Comparison of ENCODE assay signal across 8 cellular contexts in genomic region chr2:168490015-168490874, GRCh38. TPM values are rescaled to one million over a fixed set of nuclear protein-coding genes. Genes with fewer than 3 reads are reported as not detected.
A peak's percentile ranks its signal among the peaks of the same experiment; 100 is the strongest.
DNase-seq lines count a peak whose midpoint lies in the region; ATAC-seq and TF ChIP-seq lines count a peak whose summit lies in the region.

No MANE protein-coding gene starts in this region.

- CTCF ChIA-PET in HCT116 (lab: Charles Lee), result no interaction called here

- H3K79me2 ChIP-seq in HCT116 (ENCODE audit: insufficient read depth, low read length) (peaks cover 79% of the 10 kb centered on the region), Loucy (ENCODE audit: insufficient read depth, low read length) (peaks cover 68% of the 10 kb centered on the region)

- POLR2A ChIA-PET in HCT116 (lab: Charles Lee), result no interaction called here

- H3K4me3 ChIP-seq in HCT116 (replicated peaks in 1 of 2; ENCODE audit: low read depth in 1 of 2, low read length in 2 of 2) (no peak overlapping the region), Loucy (ENCODE audit: low read length, poor library complexity, severe bottlenecking) (peak overlapping the region; percentile 13), right cardiac atrium (ENCODE audit: low read length) (no peak overlapping the region)

- H3K27me3 ChIP-seq in HCT116 (ENCODE audit: insufficient read depth, low read length) (no peaks in the 10 kb centered on the region), Loucy (ENCODE audit: insufficient read depth, low read length, poor library complexity, severe bottlenecking) (no peaks in the 10 kb centered on the region), right cardiac atrium (ENCODE audit: control insufficient read depth, insufficient read depth) (no peaks in the 10 kb centered on the region)

- peaks cover 5 to 17% of the 10 kb centered on the region in 2 experiments; a peak in 1 of 4 replicates for H3K4me1 ChIP-seq in HCT116 (ENCODE audit: control insufficient read depth in 1 of 2, insufficient read depth in 2 of 2, low read length in 2 of 2)
- peaks cover 17% of the 10 kb centered on the region for H3K4me1 ChIP-seq in Loucy (ENCODE audit: insufficient read depth, low read length, poor library complexity, severe bottlenecking)
- peaks cover 4% of the 10 kb centered on the region for H3K4me1 ChIP-seq in right cardiac atrium (ENCODE audit: control insufficient read depth, insufficient read depth, low read length)

- 39% methylated on average over 7 of the region's 7 CpGs for WGBS in right cardiac atrium

- intact Hi-C loops in HCT116 (cut with micrococcal nuclease), result no loop called here
- intact Hi-C loops in right cardiac atrium (cut with DNase I), result no loop called here

- TF ChIP-seq POLR2A in HCT116 (IDR thresholded peaks at IDR 0.05; ENCODE audit: borderline replicate concordance, extremely low read depth, insufficient read depth, insufficient read length), result no peak

- H3K9me2 ChIP-seq in HCT116 (ENCODE audit: insufficient read depth), result no peaks in the 10 kb centered on the region
- no peaks in the 10 kb centered on the region for H3K9me2 ChIP-seq in Loucy (replicated peaks; ENCODE audit: low read depth, low read length)

- no peak overlapping the region for H3K9ac ChIP-seq in HCT116 (ENCODE audit: low read length)
- peak overlapping the region; percentile 32 for H3K9ac ChIP-seq in Loucy (ENCODE audit: low read depth, low read length, poor library complexity, severe bottlenecking)

- H3K4me2 ChIP-seq in HCT116 (ENCODE audit: low read length) (0 out of 2 replicates have a peak overlapping the region, but pooled peaks have one; percentile 0), Loucy (ENCODE audit: low read depth, low read length, poor library complexity, severe bottlenecking) (peak overlapping the region; percentile 51)

- TF ChIP-seq CTCF in HCT116 (IDR thresholded peaks at IDR 0.05 in 2 of 3, conservative IDR thresholded peaks at IDR 0.05 in 1 of 3; ENCODE audit: borderline replicate concordance in 1 of 3, insufficient read depth in 1 of 3, low read depth in 2 of 3, low read length in 2 of 3) (no peak), Loucy (conservative IDR thresholded peaks at IDR 0.05; ENCODE audit: low read length) (no peak)

- RAD21 ChIA-PET in HCT116 (lab: Charles Lee; ENCODE audit: low non-redundant PET in 1 of 2, low total read pairs in 2 of 2, uncharacterized antibody in 2 of 2, unreplicated experiment in 2 of 2), result no interaction called here

- ATAC-seq in GM18502 (IDR thresholded peaks at IDR 0.05; ENCODE audit: poor library complexity, unreplicated experiment) (peak; percentile 93), HCT116 (peak; percentile 59), right cardiac atrium (peak; percentile 71)

- H3K27ac ChIP-seq in HCT116 (ENCODE audit: low read depth, low read length) (no peak overlapping the region), right cardiac atrium (ENCODE audit: low read length) (peak overlapping the region; percentile 24)

- H3K9me3 ChIP-seq in HCT116 (ENCODE audit: control insufficient read depth in 1 of 2, insufficient read depth in 1 of 2, low read depth in 1 of 2, low read length in 2 of 2), result no peaks in the 10 kb centered on the region
- no peaks in the 10 kb centered on the region for H3K9me3 ChIP-seq in Loucy (ENCODE audit: insufficient read depth, low read depth, low read length)
- H3K9me3 ChIP-seq in right cardiac atrium (ENCODE audit: control insufficient read depth, low read length), result no peaks in the 10 kb centered on the region

- DNase-seq in HCT116 (ENCODE audit: low read depth, low spot score) (no peak), right cardiac atrium (no peak), SK-N-DZ (ENCODE audit: low spot score) (no peak), NCI-H2081 (lab: John Stamatoyannopoulos, UW) (no peak)
- peak; percentile 24 for DNase-seq in activated gamma-delta T cell treated with anti-CD3 and anti-CD28 coated beads, Interleukin-2, amount 50 U/mL, for 16 hours (ENCODE audit: low read depth)
- DNase-seq in stimulated activated CD4-positive, alpha-beta T cell treated with anti-CD3 and anti-CD28 coated beads, Interleukin-4, amount 100 ng/mL, for 4 hours, result peak; percentile 26 to 27

- no peak for TF ChIP-seq RAD21 in HCT116 (IDR thresholded peaks at IDR 0.05; ENCODE audit: low read depth)

- peaks cover 5% of the 10 kb centered on the region; the same call in 1 of the 2 replicates for H4K20me1 ChIP-seq in HCT116 (ENCODE audit: insufficient read depth)
- H4K20me1 ChIP-seq in Loucy (ENCODE audit: insufficient read depth, low read length, poor library complexity, severe bottlenecking), result no peaks in the 10 kb centered on the region

- BruUV-seq in HCT116 (replicated peaks; lab: Mats Ljungman, UMichigan), result no TSS peak

- H2AFZ ChIP-seq in HCT116 (ENCODE audit: low read depth, low read length, poor library complexity, severe bottlenecking) (no peak overlapping the region), Loucy (ENCODE audit: low read length) (peak overlapping the region; percentile 25)

- H3K36me3 ChIP-seq in HCT116 (ENCODE audit: control insufficient read depth in 1 of 2, insufficient read depth in 2 of 2, low read length in 2 of 2) (no peaks in the 10 kb centered on the region), Loucy (ENCODE audit: insufficient read depth, low read length) (peaks cover 9% of the 10 kb centered on the region; the same call in 1 of the 2 replicates)

- no peaks in the 10 kb centered on the region for H3F3A ChIP-seq in Loucy (ENCODE audit: low read depth)

TF ChIP-seq in HCT116, 20 proteins besides CTCF, POLR2A, EP300 and RAD21:
- TF ChIP-seq CEBPB (IDR thresholded peaks at IDR 0.05; ENCODE audit: low read depth) (peak; percentile 52), EZH2 (IDR thresholded peaks at IDR 0.05) (no peak)

RNA-seq across cellular contexts. Expression of gene CERS6, which starts 34.2 kb away (rescaled TPM):
- total RNA-seq in HCT116 (2021; ENCODE audit: unreplicated experiment), result 37.0 TPM
- 8.9 and 12.0 TPM in 2 replicates for polyA plus RNA-seq in HCT116 (2012)
- 10 to 100 TPM; 47.6 to 71.5 (median 52.5) TPM for total RNA-seq in right cardiac atrium
- 25.6 TPM for polyA plus RNA-seq in right cardiac atrium
- 27.7 and 30.4 TPM in 2 replicates for polyA plus RNA-seq in SK-N-DZ (2014; cell fraction: cytosol; rRNA removed)
- polyA plus RNA-seq in SK-N-DZ (2014; cell fraction: nucleus; rRNA removed), result 19.0 and 27.7 TPM in 2 replicates

Comparison
In these comparisons a context has a peak if more than half of its experiments do, and no peak if none do; other contexts are left out.
1. DNase-seq: peak in activated gamma-delta T cell treated with anti-CD3 and anti-CD28 coated beads, Interleukin-2, amount 50 U/mL, for 16 hours (single experiment) and stimulated activated CD4-positive, alpha-beta T cell treated with anti-CD3 and anti-CD28 coated beads, Interleukin-4, amount 100 ng/mL, for 4 hours (2 of 2); none in HCT116 (single experiment), right cardiac atrium (0 of 3), SK-N-DZ (single experiment) and NCI-H2081 (0 of 2).
2. Peak in every context shown above with its lines, with median percentiles within 50 percentile points of each other: ATAC-seq.